ENCODE assay signal across 8 cellular contexts in the genomic region with DNA sequence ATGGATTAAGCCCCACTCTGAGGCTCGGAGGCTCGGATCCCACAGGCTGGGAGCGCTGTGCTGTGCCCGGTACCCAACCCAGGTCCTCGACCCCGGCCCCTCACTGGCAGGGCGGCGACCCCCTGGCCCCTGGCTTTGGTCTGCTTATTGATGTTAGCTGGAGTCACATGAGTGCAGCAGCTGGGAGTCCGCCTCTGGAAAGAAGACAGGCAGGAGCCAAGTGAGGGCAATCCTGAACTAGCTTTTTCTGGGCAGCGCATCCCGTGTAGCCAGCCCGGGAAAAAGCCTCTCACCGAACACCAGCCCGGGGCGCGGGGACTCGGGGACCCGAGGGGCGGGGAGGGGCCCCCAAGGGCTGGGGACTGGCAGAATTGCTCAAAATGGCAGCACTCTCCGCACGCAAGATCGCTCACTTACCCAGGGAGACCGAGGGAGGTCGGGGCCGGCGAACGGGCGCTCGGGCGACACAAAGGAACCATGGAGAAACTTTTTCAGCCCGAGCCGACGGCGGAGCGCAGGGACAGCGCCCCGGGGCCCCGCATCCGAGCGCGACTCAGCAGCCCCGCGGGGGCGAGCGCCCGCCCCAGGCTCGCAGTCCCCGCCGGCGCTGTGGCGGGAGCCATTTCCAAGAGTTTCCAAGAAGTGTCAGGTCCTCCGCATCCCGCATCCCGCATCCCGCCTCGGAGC. TPM values are rescaled to one million over a fixed set of nuclear protein-coding genes. Genes with fewer than 3 reads are reported as not detected.
DNase-seq lines count a peak whose midpoint lies in the region; ATAC-seq and TF ChIP-seq lines count a peak whose summit lies in the region.

No MANE protein-coding gene starts in this region.

- H3K9me2 ChIP-seq in GM23338 (ENCODE audit: insufficient read depth), result no peaks in the 10 kb centered on the region

- peaks cover 3% of the 10 kb centered on the region; the same call in 1 of the 2 replicates for H4K20me1 ChIP-seq in GM23338 (replicated peaks; ENCODE audit: insufficient read depth)

- no peak overlapping the region for H3K27ac Mint-ChIP-seq in GM23338
- H3K27ac Mint-ChIP-seq in chondrocyte (ENCODE audit: unreplicated experiment), result peak overlapping the region; percentile 61
- peak overlapping the region in 1 of 6 donors; percentile 38 for H3K27ac Mint-ChIP-seq in naive B cell

- H3K4me3 Mint-ChIP-seq in GM23338 (peak overlapping the region; percentile 88), chondrocyte (ENCODE audit: unreplicated experiment) (peak overlapping the region; percentile 72), naive B cell (peak overlapping the region; percentile 41 to 82 (median 70))

- H3K4me1 ChIP-seq in GM23338 (ENCODE audit: insufficient read depth), result peaks cover 42% of the 10 kb centered on the region

- peak overlapping the region; percentile 74 for H3K4me3 ChIP-seq in AG04450 (ENCODE audit: low read depth, low read length)
- H3K4me3 ChIP-seq in GM23338, result peak overlapping the region; percentile 92

- no peaks in the 10 kb centered on the region for H3K36me3 ChIP-seq in GM23338 (ENCODE audit: insufficient read depth)

- H3K27me3 Mint-ChIP-seq in GM23338 (ENCODE audit: insufficient read depth, low read depth, poor library complexity) (peaks cover 24% of the 10 kb centered on the region), chondrocyte (ENCODE audit: low read depth) (peaks cover 8% of the 10 kb centered on the region), naive B cell (peaks cover 66 to 78% (median 75%) of the 10 kb centered on the region in 3 donors)

- H3K9me3 Mint-ChIP-seq in GM23338 (no peaks in the 10 kb centered on the region), chondrocyte (ENCODE audit: low read depth) (no peaks in the 10 kb centered on the region), naive B cell (peaks cover 0 to 2% (median 0%) of the 10 kb centered on the region in 7 donors)

- no peak for TF ChIP-seq CTCF in AG04450 (IDR thresholded peaks at IDR 0.05; ENCODE audit: low read depth, low read length)
- no peak for TF ChIP-seq CTCF in GM23338 (conservative IDR thresholded peaks at IDR 0.05; ENCODE audit: low read depth in 2 of 2)
- no peak for TF ChIP-seq CTCF in chondrocyte (IDR thresholded peaks at IDR 0.05)

- H2AFZ ChIP-seq in GM23338, result peak overlapping the region; percentile 69

- H3K36me3 Mint-ChIP-seq in GM23338 (ENCODE audit: low read depth) (peaks cover 8% of the 10 kb centered on the region), chondrocyte (ENCODE audit: low read depth) (no peaks in the 10 kb centered on the region), naive B cell (no peaks in the 10 kb centered on the region)

- peak overlapping the region; percentile 39 for H3K27ac ChIP-seq in AG04450 (ENCODE audit: low read depth, low read length)
- no peak overlapping the region for H3K27ac ChIP-seq in GM23338 (ENCODE audit: low read depth)

- POLR2A ChIA-PET in AG04450 (lab: Yijun Ruan, JAX), result no interaction called here

- CTCF ChIA-PET in AG04450 (lab: Charles Lee), result interaction anchor here (0.9 to 1.5 kb wide), 2 partner anchors 15 to 508 kb away, joined by 3 read pairs; no protein-coding TSS in a partner anchor

- DNase-seq in AG04450 (ENCODE audit: low read depth, low spot score) (no peak), GM23338 (ENCODE audit: low spot score) (peak; percentile 60), chondrocyte (ENCODE audit: low spot score) (no peak), naive B cell (no peak), NCI-H1436 treated with DMSO at 0.1 percent for 48 hours (lab: John Stamatoyannopoulos, UW) (no peak), NCI-H2107 (lab: John Stamatoyannopoulos, UW) (no peak)
- DNase-seq in stimulated activated naive CD4-positive, alpha-beta T cell treated with Interleukin-2 at 50 U/mL for 16 hours (lab: John Stamatoyannopoulos, UW), result no peak

- peak; percentile 6 for ATAC-seq in GM23338
- no peak for ATAC-seq in naive B cell (ENCODE audit: low read depth in 2 of 2)
- no peak for ATAC-seq in HG02763 (IDR thresholded peaks at IDR 0.05; ENCODE audit: unreplicated experiment)

- H3K27me3 ChIP-seq in AG04450 (ENCODE audit: control insufficient read depth, insufficient read depth, low read length), result no peaks in the 10 kb centered on the region
- peaks cover 53% of the 10 kb centered on the region for H3K27me3 ChIP-seq in GM23338 (ENCODE audit: insufficient read depth)

- H3K79me2 ChIP-seq in GM23338 (replicated peaks; ENCODE audit: insufficient read depth), result no peaks in the 10 kb centered on the region

- H3K4me1 Mint-ChIP-seq in GM23338 (peaks cover 39% of the 10 kb centered on the region), chondrocyte (ENCODE audit: low read depth) (peaks cover 22% of the 10 kb centered on the region), naive B cell (peaks cover 11 to 18% (median 15%) of the 10 kb centered on the region in 3 donors)

- peak overlapping the region; percentile 91 for H3K4me2 ChIP-seq in GM23338

- peaks cover 4% of the 10 kb centered on the region; the same call in 1 of the 2 replicates for H3K9me3 ChIP-seq in AG04450 (ENCODE audit: control insufficient read depth, insufficient read depth, low read length)

- H3F3A ChIP-seq in GM23338 (replicated peaks; ENCODE audit: low read depth), result no peaks in the 10 kb centered on the region

TF ChIP-seq in GM23338, 12 proteins besides CTCF, POLR2A, EP300 and RAD21 (continues in another document):
- no peak for TF ChIP-seq NANOG (IDR thresholded peaks at IDR 0.05; ENCODE audit: borderline replicate concordance)
- no peak for TF ChIP-seq EZH2phosphoT487 (IDR thresholded peaks at IDR 0.05; ENCODE audit: unreplicated experiment)
- no peak for TF ChIP-seq CREB1 (CRISPR knock-in tag; IDR thresholded peaks at IDR 0.05; ENCODE audit: low read depth)
- TF ChIP-seq, protein P1, sequence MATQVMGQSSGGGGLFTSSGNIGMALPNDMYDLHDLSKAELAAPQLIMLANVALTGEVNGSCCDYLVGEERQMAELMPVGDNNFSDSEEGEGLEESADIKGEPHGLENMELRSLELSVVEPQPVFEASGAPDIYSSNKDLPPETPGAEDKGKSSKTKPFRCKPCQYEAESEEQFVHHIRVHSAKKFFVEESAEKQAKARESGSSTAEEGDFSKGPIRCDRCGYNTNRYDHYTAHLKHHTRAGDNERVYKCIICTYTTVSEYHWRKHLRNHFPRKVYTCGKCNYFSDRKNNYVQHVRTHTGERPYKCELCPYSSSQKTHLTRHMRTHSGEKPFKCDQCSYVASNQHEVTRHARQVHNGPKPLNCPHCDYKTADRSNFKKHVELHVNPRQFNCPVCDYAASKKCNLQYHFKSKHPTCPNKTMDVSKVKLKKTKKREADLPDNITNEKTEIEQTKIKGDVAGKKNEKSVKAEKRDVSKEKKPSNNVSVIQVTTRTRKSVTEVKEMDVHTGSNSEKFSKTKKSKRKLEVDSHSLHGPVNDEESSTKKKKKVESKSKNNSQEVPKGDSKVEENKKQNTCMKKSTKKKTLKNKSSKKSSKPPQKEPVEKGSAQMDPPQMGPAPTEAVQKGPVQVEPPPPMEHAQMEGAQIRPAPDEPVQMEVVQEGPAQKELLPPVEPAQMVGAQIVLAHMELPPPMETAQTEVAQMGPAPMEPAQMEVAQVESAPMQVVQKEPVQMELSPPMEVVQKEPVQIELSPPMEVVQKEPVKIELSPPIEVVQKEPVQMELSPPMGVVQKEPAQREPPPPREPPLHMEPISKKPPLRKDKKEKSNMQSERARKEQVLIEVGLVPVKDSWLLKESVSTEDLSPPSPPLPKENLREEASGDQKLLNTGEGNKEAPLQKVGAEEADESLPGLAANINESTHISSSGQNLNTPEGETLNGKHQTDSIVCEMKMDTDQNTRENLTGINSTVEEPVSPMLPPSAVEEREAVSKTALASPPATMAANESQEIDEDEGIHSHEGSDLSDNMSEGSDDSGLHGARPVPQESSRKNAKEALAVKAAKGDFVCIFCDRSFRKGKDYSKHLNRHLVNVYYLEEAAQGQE (IDR thresholded peaks at IDR 0.05; ENCODE audit: unreplicated experiment), result no peak
- TF ChIP-seq STAT1 (IDR thresholded peaks at IDR 0.05; ENCODE audit: unreplicated experiment), result no peak
- TF ChIP-seq, protein P2, sequence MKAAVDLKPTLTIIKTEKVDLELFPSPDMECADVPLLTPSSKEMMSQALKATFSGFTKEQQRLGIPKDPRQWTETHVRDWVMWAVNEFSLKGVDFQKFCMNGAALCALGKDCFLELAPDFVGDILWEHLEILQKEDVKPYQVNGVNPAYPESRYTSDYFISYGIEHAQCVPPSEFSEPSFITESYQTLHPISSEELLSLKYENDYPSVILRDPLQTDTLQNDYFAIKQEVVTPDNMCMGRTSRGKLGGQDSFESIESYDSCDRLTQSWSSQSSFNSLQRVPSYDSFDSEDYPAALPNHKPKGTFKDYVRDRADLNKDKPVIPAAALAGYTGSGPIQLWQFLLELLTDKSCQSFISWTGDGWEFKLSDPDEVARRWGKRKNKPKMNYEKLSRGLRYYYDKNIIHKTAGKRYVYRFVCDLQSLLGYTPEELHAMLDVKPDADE (IDR thresholded peaks at IDR 0.05), result no peak
- TF ChIP-seq ZNF331 (CRISPR knock-in tag; IDR thresholded peaks at IDR 0.05; ENCODE audit: low read depth), result no peak
- TF ChIP-seq POLR2AphosphoS5 (IDR thresholded peaks at IDR 0.05; ENCODE audit: low read depth), result no peak
- TF ChIP-seq JUNB (IDR thresholded peaks at IDR 0.05; ENCODE audit: unreplicated experiment), result no peak
- TF ChIP-seq ZNF114 (CRISPR knock-in tag; IDR thresholded peaks at IDR 0.05), result no peak

RNA-seq across cellular contexts. Expression of a gene that starts 0.6 kb away (rescaled TPM):
- polyA plus RNA-seq in AG04450 (2011; rRNA removed) (1.6 and 1.7 TPM in 2 replicates), GM23338 (2016; fragmentation: Nextera tagmentation; extraction: Ambion mirVana) (0.53 and 0.73 TPM in 2 replicates), naive B cell (ENCODE audit: low read depth in 6 of 6) (not detected)
- polyA minus RNA-seq in AG04450 (2011; rRNA and poly(A)+ RNA removed), result 1.2 and 1.7 TPM in 2 replicates
- total RNA-seq in GM23338 (2014; rRNA removed; shearing (Covaris generic)), result 4.5 and 6.1 TPM in 2 replicates
- total RNA-seq in chondrocyte, result 5.8 to 8.3 TPM (median 5.9 TPM) in 3 replicates
